Comparison of ENCODE assay signal across 7 cellular contexts in genomic region chr6:31948753-31949413, GRCh38.
A peak's percentile ranks its signal among the peaks of the same experiment; 100 is the strongest.
DNase-seq lines count a peak whose midpoint lies in the region; ATAC-seq and TF ChIP-seq lines count a peak whose summit lies in the region.
"Had no signal": no experiment of that assay in that cellular context is flagged by ENCODE, and none has a peak within 500 bp of the region (broad histone marks: within the 10 kb centered on the region; RNA-seq: fewer than 3 reads in every experiment).

No MANE protein-coding gene starts in this region.

- TF ChIP-seq EP300 in Ishikawa (IDR thresholded peaks at IDR 0.05; ENCODE audit: borderline replicate concordance) = no peak

- H3K27me3 Mint-ChIP-seq in dendritic cell treated with granulocyte-macrophage colony-stimulating factor and Interleukin-4, amounts not matched to agents 40 ng/mL and 50 ng/mL, for 4 days = peaks cover 16% of the 10 kb centered on the region

- TF ChIP-seq RAD21 in Ishikawa (IDR thresholded peaks at IDR 0.05; ENCODE audit: low read depth) = no peak

- no peaks in the 10 kb centered on the region for H3K9me3 Mint-ChIP-seq in dendritic cell treated with granulocyte-macrophage colony-stimulating factor and Interleukin-4, amounts not matched to agents 40 ng/mL and 50 ng/mL, for 4 days

- DNase-seq in stromal cell of bone marrow (ENCODE audit: low read depth) (peak; percentile 46), SKM-1 treated with dmso at 0.1 percent for 144 hours (lab: John Stamatoyannopoulos, UW; ENCODE audit: unreplicated experiment) (no peak)
- DNase-seq: NCI-H1436 treated with DMSO at 0.1 percent for 48 hours, WERI-Rb-1 had no signal

- H3K4me1 Mint-ChIP-seq in dendritic cell treated with granulocyte-macrophage colony-stimulating factor and Interleukin-4, amounts not matched to agents 40 ng/mL and 50 ng/mL, for 4 days (ENCODE audit: low read depth) = peaks cover 69% of the 10 kb centered on the region

- no peak overlapping the region for H3K4me3 Mint-ChIP-seq in dendritic cell treated with granulocyte-macrophage colony-stimulating factor and Interleukin-4, amounts not matched to agents 40 ng/mL and 50 ng/mL, for 4 days

- peaks cover 97% of the 10 kb centered on the region for H3K36me3 Mint-ChIP-seq in dendritic cell treated with granulocyte-macrophage colony-stimulating factor and Interleukin-4, amounts not matched to agents 40 ng/mL and 50 ng/mL, for 4 days (ENCODE audit: low read depth)

- no peak for ATAC-seq in HG02981 (IDR thresholded peaks at IDR 0.05; ENCODE audit: unreplicated experiment)

- intact Hi-C loops in dendritic cell treated with granulocyte-macrophage colony-stimulating factor and Interleukin-4, amounts not matched to agents 40 ng/mL and 50 ng/mL, for 4 days (cut with micrococcal nuclease) = no loop called here

- H3K27ac Mint-ChIP-seq in dendritic cell treated with granulocyte-macrophage colony-stimulating factor and Interleukin-4, amounts not matched to agents 40 ng/mL and 50 ng/mL, for 4 days = peak overlapping the region; percentile 8

TF ChIP-seq in Ishikawa, 13 proteins besides CTCF, POLR2A, EP300 and RAD21:
- TF ChIP-seq NFIC (IDR thresholded peaks at IDR 0.05) (no peak), CEBPB (IDR thresholded peaks at IDR 0.05) (peak; percentile 45; the same call in 1 of the 2 replicates)
